22 cellular contexts compared by ENCODE assay signal in the genomic region with DNA sequence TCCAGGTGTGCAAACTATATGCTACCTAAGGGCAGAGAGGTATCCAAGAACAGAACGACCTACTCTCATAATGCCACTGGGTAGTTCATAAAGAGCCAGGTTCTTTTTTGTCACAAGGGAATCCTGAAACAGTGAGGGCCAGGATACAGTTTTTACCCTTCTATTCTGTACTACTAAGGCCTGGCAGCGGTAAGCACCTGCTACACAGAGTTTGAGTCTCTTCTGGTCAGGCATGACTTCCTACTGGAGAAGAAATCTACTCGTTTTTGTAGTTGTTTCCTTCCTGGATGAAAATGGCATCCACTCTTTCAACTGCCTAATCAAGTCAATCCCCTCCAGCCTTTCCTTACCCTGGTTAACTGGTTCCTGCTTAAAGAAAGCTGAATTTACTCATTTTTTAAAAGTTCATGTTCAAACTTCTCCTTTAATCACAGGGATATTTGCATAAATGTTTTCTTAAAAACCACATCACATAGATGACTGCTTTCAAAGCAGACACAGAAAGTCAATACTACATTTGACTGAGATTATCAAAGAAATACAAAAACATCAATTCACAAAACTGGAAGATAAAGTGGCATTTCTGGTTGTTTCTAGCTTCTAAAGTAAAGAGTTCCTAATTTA. TPM values are rescaled to one million over a fixed set of nuclear protein-coding genes. Genes with fewer than 3 reads are reported as not detected.
DNase-seq lines count a peak whose midpoint lies in the region; ATAC-seq, FAIRE-seq and TF ChIP-seq lines count a peak whose summit lies in the region.
"Had no signal": no experiment of that assay in that cellular context is flagged by ENCODE, and none has a peak within 500 bp of the region (broad histone marks: within the 10 kb centered on the region; RNA-seq: fewer than 3 reads in every experiment).

No MANE protein-coding gene starts in this region.

- H3K36me3 Mint-ChIP-seq in stimulated activated memory B cell treated with anti-CD40 and anti-IgM and Interleukin-4, amounts not matched to agents 10 μg/mL and 1 μg/mL and 100 μg/mL, for 72 hours = peaks cover 6% of the 10 kb centered on the region

- H3K4me1 Mint-ChIP-seq in stimulated activated memory B cell treated with anti-CD40 and anti-IgM and Interleukin-4, amounts not matched to agents 10 μg/mL and 1 μg/mL and 100 μg/mL, for 72 hours = peaks cover 41% of the 10 kb centered on the region
- H3K4me1 Mint-ChIP-seq: WTC11 had no signal

- H3K9me3 ChIP-seq in kidney (ENCODE audit: control insufficient read depth in 1 of 2, low read length in 2 of 2) = no peaks in the 10 kb centered on the region
- H3K9me3 ChIP-seq: neutrophil, upper lobe of right lung had no signal

- intact Hi-C loops in kidney (cut with DNase I) = no loop called here

- peak overlapping the region; percentile 35; the same call in 1 of the 2 replicates for H3K27ac ChIP-seq in VCaP
- H3K27ac ChIP-seq in kidney (ENCODE audit: low read depth in 2 of 2, low read length in 2 of 2) = no peak overlapping the region
- H3K27ac ChIP-seq: neutrophil, upper lobe of right lung had no signal

- no peaks in the 10 kb centered on the region for H3K4me1 ChIP-seq in kidney (ENCODE audit: control insufficient read depth in 1 of 2, insufficient read depth in 1 of 2, low read depth in 1 of 2, low read length in 2 of 2)
- H3K4me1 ChIP-seq: upper lobe of right lung had no signal

- no peak overlapping the region for H3K4me3 ChIP-seq in kidney (ENCODE audit: low read length in 2 of 2)
- H3K4me3 ChIP-seq: K562, upper lobe of right lung had no signal

- H3K4me3 Mint-ChIP-seq in stimulated activated memory B cell treated with anti-CD40 and anti-IgM and Interleukin-4, amounts not matched to agents 10 μg/mL and 1 μg/mL and 100 μg/mL, for 72 hours = no peak overlapping the region
- H3K4me3 Mint-ChIP-seq: activated CD4-positive, alpha-beta memory T cell treated with anti-CD3 and anti-CD28 coated beads for 36 hours; CD8-positive, alpha-beta T cell; WTC11 had no signal

- H3K36me3 ChIP-seq in kidney (ENCODE audit: control insufficient read depth in 1 of 2, insufficient read depth in 2 of 2, low read length in 2 of 2) = no peaks in the 10 kb centered on the region
- H3K36me3 ChIP-seq: neutrophil, upper lobe of right lung had no signal

- no peak overlapping the region for H3K9ac ChIP-seq in kidney (ENCODE audit: low read length in 2 of 2)

- peak; percentile 28 for DNase-seq in GM13976 (ENCODE audit: low spot score)
- DNase-seq in stimulated activated CD4-positive, alpha-beta T cell treated with anti-CD3 and anti-CD28 coated beads, Interleukin-4, amount 100 ng/mL, for 4 hours = no peak
- DNase-seq in DMS 273 treated with DMSO at 0.1 percent for 48 hours (lab: John Stamatoyannopoulos, UW) = no peak
- DNase-seq in kidney = no peak
- DNase-seq in EL = no peak
- DNase-seq: activated CD4-positive, alpha-beta memory T cell treated with anti-CD3 and anti-CD28 coated beads for 36 hours; CD8-positive, alpha-beta T cell; GDM1; head of caudate nucleus; left cardiac atrium; NCI-H2171 treated with DMSO at 0.1 percent for 48 hours; NCI-H69; T-helper 9 cell; upper lobe of right lung had no signal

- TF ChIP-seq CTCF in GM13976 (IDR thresholded peaks at IDR 0.05; ENCODE audit: borderline replicate concordance, control extremely low read depth, extremely low read depth, insufficient read depth, missing control alignments) (no peak), VCaP (conservative IDR thresholded peaks at IDR 0.05) (no peak), kidney (IDR thresholded peaks at IDR 0.05; ENCODE audit: borderline replicate concordance, extremely low read depth, insufficient read depth) (no peak)

- in situ Hi-C loops in GM13976 (cut with MboI; ENCODE audit: low sequenced_read_pairs, unreplicated experiment) = no loop called here

- peak overlapping the region; percentile 50 for H3K27ac Mint-ChIP-seq in stimulated activated memory B cell treated with anti-CD40 and anti-IgM and Interleukin-4, amounts not matched to agents 10 μg/mL and 1 μg/mL and 100 μg/mL, for 72 hours
- H3K27ac Mint-ChIP-seq: activated CD4-positive, alpha-beta memory T cell treated with anti-CD3 and anti-CD28 coated beads for 36 hours; CD8-positive, alpha-beta T cell had no signal

- peak; percentile 44 for ATAC-seq in HG02610 (IDR thresholded peaks at IDR 0.05; ENCODE audit: unreplicated experiment)
- ATAC-seq in stimulated activated memory B cell treated with anti-CD40 and anti-IgM and Interleukin-4, amounts not matched to agents 10 μg/mL and 1 μg/mL and 100 μg/mL, for 72 hours = peak; percentile 79
- ATAC-seq: CD8-positive, alpha-beta T cell; K562; left cardiac atrium; SK-N-SH treated with all-trans-retinoic acid at 6 μM for 48 hours; upper lobe of right lung; WTC11 had no signal

- no peak for FAIRE-seq in kidney (lab: Jason Lieb, UNC)

- no peaks in the 10 kb centered on the region for H3K9me3 Mint-ChIP-seq in stimulated activated memory B cell treated with anti-CD40 and anti-IgM and Interleukin-4, amounts not matched to agents 10 μg/mL and 1 μg/mL and 100 μg/mL, for 72 hours
- H3K9me3 Mint-ChIP-seq: activated CD4-positive, alpha-beta memory T cell treated with anti-CD3 and anti-CD28 coated beads for 36 hours; CD8-positive, alpha-beta T cell; WTC11 had no signal

- no peaks in the 10 kb centered on the region for H3K27me3 Mint-ChIP-seq in stimulated activated memory B cell treated with anti-CD40 and anti-IgM and Interleukin-4, amounts not matched to agents 10 μg/mL and 1 μg/mL and 100 μg/mL, for 72 hours
- H3K27me3 Mint-ChIP-seq: activated CD4-positive, alpha-beta memory T cell treated with anti-CD3 and anti-CD28 coated beads for 36 hours; progenitor cell of endocrine pancreas had no signal

RNA-seq across cellular contexts. Expression of gene MAP4, which starts 40.0 kb away (rescaled TPM):
- total RNA-seq in kidney = 239 TPM
- polyA plus RNA-seq in kidney (ENCODE audit: insufficient read depth, low read depth, low replicate concordance) = 69.6 TPM
